ENCODE assay signal across 10 cellular contexts in the genomic region with DNA sequence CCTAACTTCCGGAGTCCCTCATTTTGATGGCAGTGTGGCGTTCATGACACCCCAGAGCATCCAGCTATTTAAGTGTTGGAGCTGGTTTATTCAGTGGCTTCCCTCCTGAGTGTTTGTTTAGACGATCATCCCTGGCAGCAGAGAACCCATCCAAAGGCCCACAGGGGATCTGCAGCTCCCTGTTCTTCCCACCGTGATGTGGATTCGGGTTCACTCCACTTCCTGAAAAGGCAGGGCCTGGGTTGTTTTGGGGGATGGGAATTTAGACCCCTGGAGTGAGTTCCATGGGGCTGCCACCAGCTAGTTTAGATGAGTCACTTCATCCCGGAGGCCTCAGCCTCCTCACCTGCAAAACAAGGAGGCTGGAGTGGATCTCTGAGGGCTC. TPM values are rescaled to one million over a fixed set of nuclear protein-coding genes. Genes with fewer than 3 reads are reported as not detected.
DNase-seq lines count a peak whose midpoint lies in the region; ATAC-seq and TF ChIP-seq lines count a peak whose summit lies in the region.
"Had no signal": no experiment of that assay in that cellular context is flagged by ENCODE, and none has a peak within 500 bp of the region (broad histone marks: within the 10 kb centered on the region; RNA-seq: fewer than 3 reads in every experiment).

No MANE protein-coding gene starts in this region.

- H3K4me3 Mint-ChIP-seq in activated CD4-positive, alpha-beta T cell treated with anti-CD3 and anti-CD28 coated beads, Interleukin-2, amount 10 ng/mL, durations not matched to agents 7 days and 5 days = peak overlapping the region; percentile 87
- H3K4me3 Mint-ChIP-seq in activated CD8-positive, alpha-beta T cell treated with anti-CD3 and anti-CD28 coated beads for 36 hours = peak overlapping the region; percentile 94

- ATAC-seq in activated CD8-positive, alpha-beta T cell treated with anti-CD3 and anti-CD28 coated beads for 36 hours = no peak
- ATAC-seq in HG03045 (IDR thresholded peaks at IDR 0.05; ENCODE audit: unreplicated experiment) = no peak
- ATAC-seq: effector memory CD8-positive, alpha-beta T cell had no signal

- H3K27ac ChIP-seq in subcutaneous abdominal adipose tissue (ENCODE audit: low read depth, low read length) (no peak overlapping the region), esophagus muscularis mucosa (replicated peaks in 1 of 4) (no peak overlapping the region)

- H3K27me3 Mint-ChIP-seq in activated CD4-positive, alpha-beta T cell treated with anti-CD3 and anti-CD28 coated beads, Interleukin-2, amount 10 ng/mL, durations not matched to agents 7 days and 5 days = peaks cover 2% of the 10 kb centered on the region
- H3K27me3 Mint-ChIP-seq in activated CD8-positive, alpha-beta T cell treated with anti-CD3 and anti-CD28 coated beads for 36 hours = peaks cover 3% of the 10 kb centered on the region
- H3K27me3 Mint-ChIP-seq: effector memory CD8-positive, alpha-beta T cell had no signal

- peak overlapping the region; percentile 50 for H3K27ac Mint-ChIP-seq in activated CD4-positive, alpha-beta T cell treated with anti-CD3 and anti-CD28 coated beads, Interleukin-2, amount 10 ng/mL, durations not matched to agents 7 days and 5 days
- no peak overlapping the region for H3K27ac Mint-ChIP-seq in activated CD8-positive, alpha-beta T cell treated with anti-CD3 and anti-CD28 coated beads for 36 hours

- DNase-seq in activated CD4-positive, alpha-beta T cell treated with anti-CD3 and anti-CD28 coated beads, Interleukin-2, amount 10 ng/mL, durations not matched to agents 7 days and 5 days = no peak
- DNase-seq in activated CD4-positive, alpha-beta T cell treated with anti-CD3 and anti-CD28 coated beads for 4 hours = no peak
- DNase-seq in activated CD8-positive, alpha-beta T cell treated with anti-CD3 and anti-CD28 coated beads for 36 hours = no peak
- DNase-seq in iPS DF 19.7 (ENCODE audit: low read depth, low spot score) (peak; percentile 79), putamen (ENCODE audit: low spot score) (no peak), esophagus muscularis mucosa (ENCODE audit: extremely low spot score) (no peak)
- DNase-seq: activated CD4-positive, alpha-beta T cell treated with anti-CD3 and anti-CD28 coated beads for 48 hours; effector memory CD8-positive, alpha-beta T cell had no signal

- no peaks in the 10 kb centered on the region for H3K9me3 ChIP-seq in subcutaneous abdominal adipose tissue (ENCODE audit: control insufficient read depth in 5 of 5, low read length in 5 of 5)
- no peaks in the 10 kb centered on the region for H3K9me3 ChIP-seq in esophagus muscularis mucosa

- peaks cover 3 to 55% (median 48%) of the 10 kb centered on the region in 5 donors for H3K4me1 ChIP-seq in subcutaneous abdominal adipose tissue (ENCODE audit: control insufficient read depth in 5 of 5, insufficient read depth in 5 of 5, low read length in 5 of 5)
- peaks cover 23 to 40% (median 32%) of the 10 kb centered on the region in 4 donors for H3K4me1 ChIP-seq in esophagus muscularis mucosa

- peak overlapping the region in 1 of 5 donors; percentile 9 for H3K9ac ChIP-seq in subcutaneous abdominal adipose tissue (ENCODE audit: low read length in 5 of 5)

- CTCF ChIA-PET in activated CD4-positive, alpha-beta T cell treated with anti-CD3 and anti-CD28 coated beads, Interleukin-2, amount 10 ng/mL, durations not matched to agents 7 days and 5 days (lab: Charles Lee) = interaction anchor here (0.8 to 2.1 kb wide), 3 partner anchors 9 to 193 kb away, joined by 4 to 11 read pairs (median 4); no protein-coding TSS in a partner anchor
- CTCF ChIA-PET in activated CD8-positive, alpha-beta T cell treated with anti-CD3 and anti-CD28 coated beads for 36 hours (lab: Charles Lee) = interaction anchor here (0.7 to 5.6 kb wide), 8 partner anchors 14 to 143 kb away, joined by 3 to 40 read pairs (median 4); no protein-coding TSS in a partner anchor

- no peak for TF ChIP-seq EP300 in esophagus muscularis mucosa (IDR thresholded peaks at IDR 0.05)

- H3K9me3 Mint-ChIP-seq in activated CD4-positive, alpha-beta T cell treated with anti-CD3 and anti-CD28 coated beads, Interleukin-2, amount 10 ng/mL, durations not matched to agents 7 days and 5 days = no peaks in the 10 kb centered on the region
- no peaks in the 10 kb centered on the region for H3K9me3 Mint-ChIP-seq in activated CD8-positive, alpha-beta T cell treated with anti-CD3 and anti-CD28 coated beads for 36 hours
- H3K9me3 Mint-ChIP-seq: effector memory CD8-positive, alpha-beta T cell had no signal

- TF ChIP-seq POLR2A in esophagus muscularis mucosa (IDR thresholded peaks at IDR 0.05; ENCODE audit: low read depth) = no peak

- H3K36me3 ChIP-seq in subcutaneous abdominal adipose tissue (ENCODE audit: control insufficient read depth in 5 of 5, insufficient read depth in 5 of 5, low read length in 5 of 5) (no peaks in the 10 kb centered on the region), esophagus muscularis mucosa (no peaks in the 10 kb centered on the region)

- POLR2A ChIA-PET in activated CD4-positive, alpha-beta T cell treated with anti-CD3 and anti-CD28 coated beads, Interleukin-2, amount 10 ng/mL, durations not matched to agents 7 days and 5 days (lab: Charles Lee) = no interaction called here
- POLR2A ChIA-PET in activated CD8-positive, alpha-beta T cell treated with anti-CD3 and anti-CD28 coated beads for 36 hours (lab: Charles Lee) = interaction anchor here (0.9 to 7.8 kb wide), 6 partner anchors 8 to 139 kb away, joined by 3 to 83 read pairs (median 4); no protein-coding TSS in a partner anchor

- H3K4me1 Mint-ChIP-seq in activated CD4-positive, alpha-beta T cell treated with anti-CD3 and anti-CD28 coated beads, Interleukin-2, amount 10 ng/mL, durations not matched to agents 7 days and 5 days = peaks cover 69% of the 10 kb centered on the region
- peaks cover 56% of the 10 kb centered on the region for H3K4me1 Mint-ChIP-seq in activated CD8-positive, alpha-beta T cell treated with anti-CD3 and anti-CD28 coated beads for 36 hours (ENCODE audit: low read depth)

- no peaks in the 10 kb centered on the region for H3K27me3 ChIP-seq in subcutaneous abdominal adipose tissue (ENCODE audit: control insufficient read depth in 5 of 5, insufficient read depth in 4 of 5, low read length in 5 of 5)
- no peaks in the 10 kb centered on the region for H3K27me3 ChIP-seq in esophagus muscularis mucosa

- TF ChIP-seq CTCF in activated CD8-positive, alpha-beta T cell treated with anti-CD3 and anti-CD28 coated beads for 36 hours (IDR thresholded peaks at IDR 0.05) = no peak
- no peak for TF ChIP-seq CTCF in esophagus muscularis mucosa (IDR thresholded peaks at IDR 0.05)

- peak overlapping the region; percentile 32 to 77 (median 70) for H3K4me3 ChIP-seq in subcutaneous abdominal adipose tissue (ENCODE audit: low read depth in 1 of 5, low read length in 5 of 5)
- peak overlapping the region in 2 of 4 donors; percentile 86 to 93 for H3K4me3 ChIP-seq in esophagus muscularis mucosa

- peaks cover 7% of the 10 kb centered on the region for H3K36me3 Mint-ChIP-seq in activated CD4-positive, alpha-beta T cell treated with anti-CD3 and anti-CD28 coated beads, Interleukin-2, amount 10 ng/mL, durations not matched to agents 7 days and 5 days (ENCODE audit: low read depth)
- H3K36me3 Mint-ChIP-seq in activated CD8-positive, alpha-beta T cell treated with anti-CD3 and anti-CD28 coated beads for 36 hours (ENCODE audit: low read depth) = peaks cover 6% of the 10 kb centered on the region

- 53% methylated on average over 3 of the region's 6 CpGs for WGBS in esophagus muscularis mucosa

- intact Hi-C loops in activated CD8-positive, alpha-beta T cell treated with anti-CD3 and anti-CD28 coated beads for 36 hours (cut with micrococcal nuclease) = loop anchor here (5.0 to 10.0 kb wide), 2 partner anchors 104 to 139 kb away; no protein-coding TSS in a partner anchor
- intact Hi-C loops in esophagus muscularis mucosa (cut with DNase I) = loop anchor here (5.0 to 10.0 kb wide), 3 partner anchors 99 to 224 kb away; no protein-coding TSS in a partner anchor

RNA-seq across cellular contexts. Expression of a gene that starts 2.3 kb away (rescaled TPM):
- 10 to 100 TPM; 43.1 to 45.7 TPM for total RNA-seq in activated CD4-positive, alpha-beta T cell treated with anti-CD3 and anti-CD28 coated beads, Interleukin-2, amount 10 ng/mL, durations not matched to agents 7 days and 5 days
- 10 to 100 TPM; 53.9 to 58.2 TPM for total RNA-seq in activated CD8-positive, alpha-beta T cell treated with anti-CD3 and anti-CD28 coated beads for 36 hours
- total RNA-seq in esophagus muscularis mucosa = 10 to 100 TPM; 13.3 to 18.9 (median 13.7) TPM
